In genomic region chr11:63974259-63975143, GRCh38 we compare ENCODE assay signal across 1 cellular context.
TF ChIP-seq lines count a peak whose summit lies in the region.

TSS of gene COX8A (plus strand) at chr11:63974620. CDS start at chr11:63974681, 61 bp downstream.

TF ChIP-seq in GM12878, 131 proteins besides CTCF, POLR2A, EP300 and RAD21 (continued from another document):
- TF ChIP-seq MAX (IDR thresholded peaks at IDR 0.05; ENCODE audit: low read depth, low read length) (no peak), PML (IDR thresholded peaks at IDR 0.05; ENCODE audit: low read length) (no peak), USF2 (IDR thresholded peaks at IDR 0.05; ENCODE audit: borderline replicate concordance, low read depth, low read length) (no peak)
